Comparison of ENCODE assay signal across 9 cellular contexts in the genomic region with DNA sequence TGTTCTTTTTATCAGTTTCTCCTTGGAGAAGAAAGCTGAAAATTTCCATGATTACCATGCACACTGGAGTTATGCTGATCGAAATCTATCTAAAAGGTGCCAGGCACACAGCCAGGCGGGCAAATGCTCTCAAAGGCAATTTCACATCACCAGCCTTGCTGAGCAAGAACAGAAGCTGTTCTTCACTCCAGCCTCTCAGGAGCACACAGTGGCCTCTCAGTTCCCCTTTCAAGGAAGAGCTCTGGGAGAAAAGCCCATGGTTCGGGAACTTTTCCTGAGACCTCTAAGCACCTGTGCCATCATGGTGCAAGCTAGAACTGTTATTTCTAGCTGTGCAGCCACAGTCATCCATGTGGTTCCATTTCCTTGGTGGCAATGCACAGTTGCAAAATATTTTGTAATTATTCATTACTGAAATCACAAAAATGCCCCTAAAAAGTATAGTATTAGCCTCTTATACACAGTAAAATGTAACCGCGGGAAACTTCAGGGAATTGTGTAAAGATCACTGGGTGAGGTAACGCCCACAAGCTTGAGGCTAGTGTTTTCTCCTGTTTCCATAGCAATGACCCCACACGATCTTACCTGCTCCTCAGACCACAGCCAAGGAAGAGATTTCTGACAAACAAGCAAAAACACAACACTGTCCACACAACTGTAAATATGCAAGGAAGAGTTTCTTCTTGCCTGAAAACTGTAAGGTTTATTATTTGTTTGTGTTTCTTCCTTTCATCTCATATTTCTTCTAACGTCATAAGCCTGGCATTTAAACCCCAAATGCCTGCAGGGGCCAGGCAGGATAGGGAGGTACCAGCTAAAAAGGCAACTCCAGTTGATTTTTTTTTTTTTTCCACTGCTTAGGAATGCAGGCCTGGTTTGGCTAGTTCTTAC.
DNase-seq lines count a peak whose midpoint lies in the region; ATAC-seq, FAIRE-seq and TF ChIP-seq lines count a peak whose summit lies in the region.
"Had no signal": no experiment of that assay in that cellular context is flagged by ENCODE, and none has a peak within 500 bp of the region (broad histone marks: within the 10 kb centered on the region; RNA-seq: fewer than 3 reads in every experiment).

No MANE protein-coding gene starts in this region.

- TF ChIP-seq POLR2A in endothelial cell of umbilical vein (IDR thresholded peaks at IDR 0.05; ENCODE audit: low read depth, low read length): no peak

- peaks cover 1% of the 10 kb centered on the region for H3K4me1 ChIP-seq in endothelial cell of umbilical vein (ENCODE audit: control insufficient read depth, extremely low read depth, insufficient read depth, low read length)

- peaks cover 3 to 8% of the 10 kb centered on the region in 2 donors for H3K36me3 Mint-ChIP-seq in activated T-cell treated with anti-CD3 and anti-CD28 coated beads, Interleukin-2, amount 50 U/mL, for 72 hours (ENCODE audit: insufficient read depth in 2 of 2)
- peaks cover 4% of the 10 kb centered on the region for H3K36me3 Mint-ChIP-seq in natural killer cell treated with Interleukin-12 subunit alpha and Interleukin-12 subunit beta and Interleukin-15 and Interleukin-18, amount 100 ng/mL, for 72 hours

- H3K9me3 Mint-ChIP-seq in activated T-cell treated with anti-CD3 and anti-CD28 coated beads, Interleukin-2, amount 50 U/mL, for 72 hours: peaks cover 0 to under 1% of the 10 kb centered on the region in 2 donors
- H3K9me3 Mint-ChIP-seq in natural killer cell treated with Interleukin-12 subunit alpha and Interleukin-12 subunit beta and Interleukin-15 and Interleukin-18, amount 100 ng/mL, for 72 hours: peaks cover 3% of the 10 kb centered on the region
- H3K9me3 Mint-ChIP-seq: dendritic cell treated with granulocyte-macrophage colony-stimulating factor and Interleukin-4, amounts not matched to agents 40 ng/mL and 50 ng/mL, for 4 days had no signal

- no peak overlapping the region for H3K27ac ChIP-seq in endothelial cell of umbilical vein (ENCODE audit: insufficient read depth, low read depth, low read length)

- dilution Hi-C loops in endothelial cell of umbilical vein (cut with MboI; ENCODE audit: extremely low pct_ligation_motif_present, low sequenced_read_pairs): no loop called here

- H2AFZ ChIP-seq in endothelial cell of umbilical vein (ENCODE audit: low read depth, low read length): no peak overlapping the region

- peaks cover 23% of the 10 kb centered on the region for H3K27me3 Mint-ChIP-seq in activated T-cell treated with anti-CD3 and anti-CD28 coated beads, Interleukin-2, amount 50 U/mL, for 72 hours (ENCODE audit: low read depth)
- H3K27me3 Mint-ChIP-seq in natural killer cell treated with Interleukin-12 subunit alpha and Interleukin-12 subunit beta and Interleukin-15 and Interleukin-18, amount 100 ng/mL, for 72 hours: no peaks in the 10 kb centered on the region

- H3K9ac ChIP-seq in endothelial cell of umbilical vein (replicated peaks; ENCODE audit: extremely low read depth, insufficient read depth, low read length): no peak overlapping the region

- BruUV-seq in endothelial cell of umbilical vein (replicated peaks; lab: Mats Ljungman, UMichigan): no TSS peak

- CTCF ChIA-PET in endothelial cell of umbilical vein (lab: Charles Lee): no interaction called here

- H3K9me3 ChIP-seq in endothelial cell of umbilical vein (replicated peaks; ENCODE audit: control insufficient read depth, insufficient read depth, low read length): no peaks in the 10 kb centered on the region

- no peaks in the 10 kb centered on the region for H3K9me1 ChIP-seq in endothelial cell of umbilical vein (replicated peaks; ENCODE audit: control insufficient read depth, extremely low read depth, insufficient read depth, low read length)

- no peak overlapping the region for H3K4me3 ChIP-seq in endothelial cell of umbilical vein (replicated peaks in 1 of 3; ENCODE audit: insufficient read depth in 1 of 3, low read depth in 1 of 3, low read length in 3 of 3)

- ATAC-seq in activated T-cell treated with anti-CD3 and anti-CD28 coated beads, Interleukin-2, amount 50 U/mL, for 72 hours (replicated peaks in 1 of 2): peak; percentile 47 to 49
- peak; percentile 29 to 80 for ATAC-seq in natural killer cell treated with Interleukin-12 subunit alpha and Interleukin-12 subunit beta and Interleukin-15 and Interleukin-18, amount 100 ng/mL, for 72 hours
- no peak for ATAC-seq in HG03108 (IDR thresholded peaks at IDR 0.05; ENCODE audit: unreplicated experiment)
- no peak for ATAC-seq in HG02798 (IDR thresholded peaks at IDR 0.05; ENCODE audit: poor library complexity, unreplicated experiment)

- no peak overlapping the region for H3K27ac Mint-ChIP-seq in activated T-cell treated with anti-CD3 and anti-CD28 coated beads, Interleukin-2, amount 50 U/mL, for 72 hours
- H3K27ac Mint-ChIP-seq in natural killer cell treated with Interleukin-12 subunit alpha and Interleukin-12 subunit beta and Interleukin-15 and Interleukin-18, amount 100 ng/mL, for 72 hours: peak overlapping the region in 1 of 2 donors; percentile 79
- H3K27ac Mint-ChIP-seq: dendritic cell treated with granulocyte-macrophage colony-stimulating factor and Interleukin-4, amounts not matched to agents 40 ng/mL and 50 ng/mL, for 4 days had no signal

- no peaks in the 10 kb centered on the region for H3K79me2 ChIP-seq in endothelial cell of umbilical vein (ENCODE audit: control insufficient read depth, insufficient read depth, low read length)

- no peak overlapping the region for H3K4me2 ChIP-seq in endothelial cell of umbilical vein (ENCODE audit: insufficient read depth, low read length)

- no peaks in the 10 kb centered on the region for H4K20me1 ChIP-seq in endothelial cell of umbilical vein (replicated peaks; ENCODE audit: control insufficient read depth, extremely low read depth, insufficient read depth, low read length)

- no peaks in the 10 kb centered on the region for H3K36me3 ChIP-seq in endothelial cell of umbilical vein (ENCODE audit: control insufficient read depth in 2 of 2, extremely low read depth in 1 of 2, insufficient read depth in 2 of 2, low read length in 2 of 2)

- DNase-seq in activated T-cell treated with anti-CD3 and anti-CD28 coated beads, Interleukin-2, amount 50 U/mL, for 72 hours: no peak
- DNase-seq in activated T-cell treated with anti-CD3 and anti-CD28 coated beads, Interleukin-2, amount 50 U/mL, for 48 hours: no peak
- DNase-seq in RPMI7951 (ENCODE audit: low read depth): peak; percentile 91
- peak; percentile 47 for DNase-seq in endothelial cell of umbilical vein (ENCODE audit: low read depth, low spot score)
- no peak for DNase-seq in natural killer cell treated with Interleukin-12 subunit alpha and Interleukin-12 subunit beta and Interleukin-15 and Interleukin-18, amount 100 ng/mL, for 72 hours (ENCODE audit: low spot score)
- DNase-seq in COR-L47 (lab: John Stamatoyannopoulos, UW): no peak

- H3K4me1 Mint-ChIP-seq in activated T-cell treated with anti-CD3 and anti-CD28 coated beads, Interleukin-2, amount 50 U/mL, for 72 hours (ENCODE audit: low read depth): peaks cover 90% of the 10 kb centered on the region
- H3K4me1 Mint-ChIP-seq in natural killer cell treated with Interleukin-12 subunit alpha and Interleukin-12 subunit beta and Interleukin-15 and Interleukin-18, amount 100 ng/mL, for 72 hours (ENCODE audit: low read depth in 2 of 2): peaks cover 65 to 69% of the 10 kb centered on the region in 2 donors

- peaks cover 0 to 2% of the 10 kb centered on the region in 2 experiments for H3K27me3 ChIP-seq in endothelial cell of umbilical vein (ENCODE audit: control insufficient read depth in 2 of 2, insufficient read depth in 2 of 2, low read length in 2 of 2)

- peak overlapping the region; percentile 13 for H3K4me3 Mint-ChIP-seq in activated T-cell treated with anti-CD3 and anti-CD28 coated beads, Interleukin-2, amount 50 U/mL, for 72 hours
- peak overlapping the region; percentile 10 for H3K4me3 Mint-ChIP-seq in natural killer cell treated with Interleukin-12 subunit alpha and Interleukin-12 subunit beta and Interleukin-15 and Interleukin-18, amount 100 ng/mL, for 72 hours
- H3K4me3 Mint-ChIP-seq: dendritic cell treated with granulocyte-macrophage colony-stimulating factor and Interleukin-4, amounts not matched to agents 40 ng/mL and 50 ng/mL, for 4 days had no signal

- intact Hi-C loops in endothelial cell of umbilical vein (cut with micrococcal nuclease): no loop called here

- TF ChIP-seq CTCF in endothelial cell of umbilical vein (IDR thresholded peaks at IDR 0.05; ENCODE audit: extremely low read depth in 1 of 2, insufficient read depth in 1 of 2, low read depth in 1 of 2, low read length in 2 of 2): no peak

- POLR2A ChIA-PET in endothelial cell of umbilical vein (lab: Charles Lee): no interaction called here

- FAIRE-seq in endothelial cell of umbilical vein (lab: Jason Lieb, UNC): peak; percentile 71

TF ChIP-seq in endothelial cell of umbilical vein, 7 proteins besides CTCF, POLR2A, EP300 and RAD21:
- TF ChIP-seq FOS (IDR thresholded peaks at IDR 0.05; ENCODE audit: borderline replicate concordance, insufficient read depth, low read length) (no peak), POLR2AphosphoS5 (IDR thresholded peaks at IDR 0.05; ENCODE audit: insufficient read depth, low read depth, low read length) (no peak)

Comparison
In these comparisons a context has a peak if more than half of its experiments do, and no peak if none do; other contexts are left out.
1. ATAC-seq: peak in activated T-cell treated with anti-CD3 and anti-CD28 coated beads, Interleukin-2, amount 50 U/mL, for 72 hours (2 of 2) and natural killer cell treated with Interleukin-12 subunit alpha and Interleukin-12 subunit beta and Interleukin-15 and Interleukin-18, amount 100 ng/mL, for 72 hours (2 of 2); none in HG03108 (single experiment) and HG02798 (single experiment).
2. DNase-seq: peak in RPMI7951 (single experiment) and endothelial cell of umbilical vein (single experiment); none in activated T-cell treated with anti-CD3 and anti-CD28 coated beads, Interleukin-2, amount 50 U/mL, for 72 hours (0 of 2), activated T-cell treated with anti-CD3 and anti-CD28 coated beads, Interleukin-2, amount 50 U/mL, for 48 hours (0 of 2), natural killer cell treated with Interleukin-12 subunit alpha and Interleukin-12 subunit beta and Interleukin-15 and Interleukin-18, amount 100 ng/mL, for 72 hours (single experiment) and COR-L47 (single experiment).